In genomic region chr6:2381872-2382661, GRCh38 we compare ENCODE assay signal across 18 cellular contexts.
DNase-seq lines count a peak whose midpoint lies in the region; ATAC-seq and TF ChIP-seq lines count a peak whose summit lies in the region.
"Had no signal": no experiment of that assay in that cellular context is flagged by ENCODE, and none has a peak within 500 bp of the region (broad histone marks: within the 10 kb centered on the region; RNA-seq: fewer than 3 reads in every experiment).

No MANE protein-coding gene starts in this region.

- H3K4me1 ChIP-seq in GM23338 (ENCODE audit: insufficient read depth) (no peaks in the 10 kb centered on the region), skeletal muscle satellite cell (ENCODE audit: control insufficient read depth, insufficient read depth, low read length) (peaks cover 32% of the 10 kb centered on the region), right lobe of liver (no peaks in the 10 kb centered on the region)
- H3K4me1 ChIP-seq: Caco-2, HAP-1 had no signal

- H3K4me3 Mint-ChIP-seq in GM23338: no peak overlapping the region
- H3K4me3 Mint-ChIP-seq: CD14-positive monocyte had no signal

- ATAC-seq in GM23338 (peak; percentile 43; the same call in 1 of the 3 replicates), esophagus mucosa (no peak), right lobe of liver (no peak)
- ATAC-seq: K562 had no signal

- H3K4me3 ChIP-seq in GM23338 (no peak overlapping the region), coronary artery (peak overlapping the region; percentile 62), skeletal muscle satellite cell (ENCODE audit: low read length) (no peak overlapping the region), right lobe of liver (no peak overlapping the region)
- H3K4me3 ChIP-seq: HAP-1, K562 had no signal

- H3K27me3 ChIP-seq in GM23338 (ENCODE audit: insufficient read depth) (no peaks in the 10 kb centered on the region), skeletal muscle satellite cell (ENCODE audit: control insufficient read depth, insufficient read depth, low read length) (no peaks in the 10 kb centered on the region), right lobe of liver (no peaks in the 10 kb centered on the region)

- intact Hi-C loops in right lobe of liver (cut with DNase I): no loop called here

- H3K9me2 ChIP-seq in GM23338 (ENCODE audit: insufficient read depth): no peaks in the 10 kb centered on the region

- no peaks in the 10 kb centered on the region for H3K4me1 Mint-ChIP-seq in GM23338
- H3K4me1 Mint-ChIP-seq: CD14-positive monocyte had no signal

- no peaks in the 10 kb centered on the region for H4K20me1 ChIP-seq in GM23338 (replicated peaks; ENCODE audit: insufficient read depth)

- H3K9ac ChIP-seq in skeletal muscle satellite cell (ENCODE audit: low read depth, low read length): no peak overlapping the region

- no peak for TF ChIP-seq CTCF in GM23338 (conservative IDR thresholded peaks at IDR 0.05; ENCODE audit: low read depth in 2 of 2)
- no peak for TF ChIP-seq CTCF in coronary artery (IDR thresholded peaks at IDR 0.05)
- TF ChIP-seq CTCF in right lobe of liver (IDR thresholded peaks at IDR 0.05): no peak

- H3K9me3 ChIP-seq in skeletal muscle satellite cell (replicated peaks; ENCODE audit: low read length) (no peaks in the 10 kb centered on the region), right lobe of liver (no peaks in the 10 kb centered on the region)
- H3K9me3 ChIP-seq: Caco-2, HAP-1 had no signal

- no peak overlapping the region for H3K27ac Mint-ChIP-seq in GM23338
- H3K27ac Mint-ChIP-seq: CD14-positive monocyte had no signal

- H3K36me3 ChIP-seq in GM23338 (ENCODE audit: insufficient read depth) (no peaks in the 10 kb centered on the region), skeletal muscle satellite cell (ENCODE audit: insufficient read depth, low read length) (no peaks in the 10 kb centered on the region), right lobe of liver (no peaks in the 10 kb centered on the region)
- H3K36me3 ChIP-seq: HAP-1 had no signal

- H3F3A ChIP-seq in GM23338 (replicated peaks; ENCODE audit: low read depth): no peaks in the 10 kb centered on the region

- WGBS in right lobe of liver (ENCODE audit: insufficient coverage, low coverage, low lambda C conversion rate, missing lambda C conversion rate): 82% methylated on average over 15 of the region's 18 CpGs

- TF ChIP-seq POLR2A in right lobe of liver (IDR thresholded peaks at IDR 0.05): no peak

- DNase-seq in GM23338 (ENCODE audit: low spot score) (no peak), coronary artery (ENCODE audit: low spot score) (no peak), islet precursor cell (peak; percentile 37), right lobe of liver (no peak)
- no peak for DNase-seq in NK-92 treated with Interleukin-12 subunit alpha and Interleukin-12 subunit beta, amount 100 ng/mL, for 24 hours (lab: John Stamatoyannopoulos, UW)
- no peak for DNase-seq in stimulated activated CD4-positive, alpha-beta T cell treated with anti-CD3 and anti-CD28 coated beads, Interleukin-4, amount 100 ng/mL, for 24 hours
- DNase-seq: Caco-2, NCI-H1092, NCI-H1694, NCI-H2107, NCI-H345, NCI-H69 had no signal

- H3K79me2 ChIP-seq in GM23338 (replicated peaks; ENCODE audit: insufficient read depth): no peaks in the 10 kb centered on the region

- H3K27ac ChIP-seq in GM23338 (ENCODE audit: low read depth) (no peak overlapping the region), coronary artery (peak overlapping the region; percentile 58 to 75), right lobe of liver (no peak overlapping the region)
- H3K27ac ChIP-seq: RWPE1 had no signal

- H3K27me3 Mint-ChIP-seq in GM23338 (ENCODE audit: insufficient read depth, low read depth, poor library complexity): no peaks in the 10 kb centered on the region

- no peak overlapping the region for H2AFZ ChIP-seq in GM23338

- H3K9me3 Mint-ChIP-seq in GM23338: no peaks in the 10 kb centered on the region; the same call in 2 of the 3 replicates

- H3K4me2 ChIP-seq in GM23338 (no peak overlapping the region), skeletal muscle satellite cell (ENCODE audit: low read length) (peak overlapping the region; percentile 37)

- H3K36me3 Mint-ChIP-seq in GM23338 (ENCODE audit: low read depth): no peaks in the 10 kb centered on the region; the same call in 2 of the 3 replicates
- H3K36me3 Mint-ChIP-seq: CD14-positive monocyte had no signal

TF ChIP-seq in GM23338, 12 proteins besides CTCF, POLR2A, EP300 and RAD21 (continues in another document):
- no peak for TF ChIP-seq POLR2AphosphoS5 (IDR thresholded peaks at IDR 0.05; ENCODE audit: low read depth)
- TF ChIP-seq EZH2phosphoT487 (IDR thresholded peaks at IDR 0.05; ENCODE audit: unreplicated experiment): no peak
- no peak for TF ChIP-seq REST (IDR thresholded peaks at IDR 0.05; ENCODE audit: unreplicated experiment)
- TF ChIP-seq ETS1 (IDR thresholded peaks at IDR 0.05): no peak
- TF ChIP-seq NANOG (IDR thresholded peaks at IDR 0.05; ENCODE audit: borderline replicate concordance): no peak

Comparison
In these comparisons a context has a peak if more than half of its experiments do, and no peak if none do; other contexts are left out.
1. H3K27ac ChIP-seq: peak in coronary artery (2 of 2); none in GM23338 (single experiment) and right lobe of liver (0 of 3).